In the genomic region with DNA sequence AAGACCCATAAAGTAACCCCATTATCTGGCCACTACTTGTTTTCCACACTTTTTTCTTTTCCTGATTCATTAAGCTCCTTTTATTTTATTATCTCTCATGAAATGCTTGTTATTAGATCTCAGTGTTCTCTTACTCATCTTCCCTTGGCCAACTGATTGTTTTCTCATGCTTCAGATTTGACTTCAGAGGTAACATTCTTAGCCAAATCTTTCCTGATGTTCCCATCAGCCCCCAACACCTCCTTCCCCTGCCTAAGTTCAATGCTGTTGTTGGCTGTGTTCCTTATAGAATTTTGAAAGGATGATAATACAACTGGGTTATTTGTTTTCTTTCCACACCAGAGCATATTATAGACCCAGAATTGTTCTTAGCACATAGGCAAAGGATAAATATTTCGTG, we compare ENCODE assay signal across 18 cellular contexts.
"Had no signal": no experiment of that assay in that cellular context is flagged by ENCODE, and none has a peak within 500 bp of the region (broad histone marks: within the 10 kb centered on the region; RNA-seq: fewer than 3 reads in every experiment).

No MANE protein-coding gene starts in this region.

- DNase-seq: effector memory CD8-positive, alpha-beta T cell; heart left ventricle; hippocampal formation; kidney glomerular epithelial cell; mesendoderm; naive B cell; posterior cingulate gyrus; stimulated activated CD4-positive, alpha-beta T cell treated with anti-CD3 and anti-CD28 coated beads, Interleukin-12 subunit alpha, Interleukin-12 subunit beta, amount 100 ng/mL, for 4 hours; stimulated activated naive CD4-positive, alpha-beta T cell; stomach; substantia nigra; trophoblast cell had no signal

- H3K4me3 ChIP-seq: esophagus muscularis mucosa, heart left ventricle, right atrium auricular region, stomach had no signal

- H3K27ac ChIP-seq: epithelial cell of prostate, esophagus muscularis mucosa, heart left ventricle, neutrophil, right atrium auricular region, stomach had no signal

- H3K36me3 Mint-ChIP-seq: naive B cell had no signal

- ATAC-seq: effector memory CD8-positive, alpha-beta T cell; heart left ventricle had no signal

- H3K27me3 Mint-ChIP-seq: dendritic cell treated with granulocyte-macrophage colony-stimulating factor and Interleukin-4, amounts not matched to agents 40 ng/mL and 50 ng/mL, for 4 days; effector memory CD8-positive, alpha-beta T cell; naive B cell had no signal

- H3K36me3 ChIP-seq: esophagus muscularis mucosa, heart left ventricle, neutrophil, right atrium auricular region, stomach had no signal

- H3K9me3 ChIP-seq: esophagus muscularis mucosa, heart left ventricle, neutrophil, right atrium auricular region, stomach had no signal

- H3K4me1 ChIP-seq: heart left ventricle, right atrium auricular region, stomach had no signal

- H3K4me1 Mint-ChIP-seq: naive B cell, nephron had no signal

- H3K9me3 Mint-ChIP-seq: dendritic cell treated with granulocyte-macrophage colony-stimulating factor and Interleukin-4, amounts not matched to agents 40 ng/mL and 50 ng/mL, for 4 days; effector memory CD8-positive, alpha-beta T cell; nephron had no signal

- H3K27ac Mint-ChIP-seq: dendritic cell treated with granulocyte-macrophage colony-stimulating factor and Interleukin-4, amounts not matched to agents 40 ng/mL and 50 ng/mL, for 4 days; effector memory CD8-positive, alpha-beta T cell; naive B cell had no signal

- H3K27me3 ChIP-seq: esophagus muscularis mucosa, heart left ventricle, neutrophil, right atrium auricular region, stomach had no signal

- H3K4me3 Mint-ChIP-seq: dendritic cell treated with granulocyte-macrophage colony-stimulating factor and Interleukin-4, amounts not matched to agents 40 ng/mL and 50 ng/mL, for 4 days; effector memory CD8-positive, alpha-beta T cell; naive B cell; nephron had no signal
